8 cellular contexts compared by ENCODE assay signal in the genomic region with DNA sequence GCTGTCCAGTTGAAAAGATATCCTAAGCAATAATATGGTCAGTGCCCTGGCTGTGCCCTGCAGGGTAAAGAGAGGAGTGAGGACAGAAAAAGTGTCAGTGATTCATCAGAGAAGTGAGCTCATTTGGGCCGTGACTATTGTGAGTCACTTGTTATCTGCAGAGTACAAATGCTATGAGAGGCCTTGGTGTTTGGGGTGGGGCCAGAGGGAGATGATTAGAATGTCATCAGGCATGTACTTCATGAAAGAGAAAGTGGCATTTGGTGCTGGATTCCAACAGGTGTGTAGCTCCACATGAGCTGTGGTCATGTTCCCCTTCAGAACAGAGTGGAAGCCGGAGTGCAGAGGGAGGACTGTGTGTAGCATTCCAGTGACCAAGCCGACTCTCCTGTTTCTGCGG.
DNase-seq lines count a peak whose midpoint lies in the region; ATAC-seq and TF ChIP-seq lines count a peak whose summit lies in the region.

No MANE protein-coding gene starts in this region.

- DNase-seq in amniotic epithelial cell (ENCODE audit: low read depth) (peak; percentile 93), mucosa of descending colon (peak in 1 of 3 donors; percentile 15), occipital lobe (lab: John Stamatoyannopoulos, UW) (no peak)

- ATAC-seq in GM19023 (IDR thresholded peaks at IDR 0.05; ENCODE audit: unreplicated experiment) (peak; percentile 49), HG03342 (IDR thresholded peaks at IDR 0.05; ENCODE audit: unreplicated experiment) (peak; percentile 83), mucosa of descending colon (peak; percentile 95), HG02623 (IDR thresholded peaks at IDR 0.05; ENCODE audit: unreplicated experiment) (no peak), GM19328 (IDR thresholded peaks at IDR 0.05; ENCODE audit: unreplicated experiment) (no peak), GM19467 (IDR thresholded peaks at IDR 0.05; ENCODE audit: unreplicated experiment) (no peak)

- no peaks in the 10 kb centered on the region for H3K9me3 ChIP-seq in mucosa of descending colon

- no peak overlapping the region for H3K4me3 ChIP-seq in mucosa of descending colon

- intact Hi-C loops in mucosa of descending colon (cut with DNase I, micrococcal nuclease) = no loop called here

- TF ChIP-seq CTCF in mucosa of descending colon (IDR thresholded peaks at IDR 0.05) = no peak

- no peaks in the 10 kb centered on the region for H3K36me3 ChIP-seq in mucosa of descending colon (ENCODE audit: low read depth)

- H3K4me1 ChIP-seq in mucosa of descending colon (ENCODE audit: low read depth) = peaks cover 13% of the 10 kb centered on the region

Comparison
In these comparisons a context has a peak if more than half of its experiments do, and no peak if none do; other contexts are left out.
1. ATAC-seq: peak in GM19023 (single experiment), HG03342 (single experiment) and mucosa of descending colon (single experiment); none in HG02623 (single experiment), GM19328 (single experiment) and GM19467 (single experiment).